Comparison of ENCODE assay signal across 10 cellular contexts in the genomic region with DNA sequence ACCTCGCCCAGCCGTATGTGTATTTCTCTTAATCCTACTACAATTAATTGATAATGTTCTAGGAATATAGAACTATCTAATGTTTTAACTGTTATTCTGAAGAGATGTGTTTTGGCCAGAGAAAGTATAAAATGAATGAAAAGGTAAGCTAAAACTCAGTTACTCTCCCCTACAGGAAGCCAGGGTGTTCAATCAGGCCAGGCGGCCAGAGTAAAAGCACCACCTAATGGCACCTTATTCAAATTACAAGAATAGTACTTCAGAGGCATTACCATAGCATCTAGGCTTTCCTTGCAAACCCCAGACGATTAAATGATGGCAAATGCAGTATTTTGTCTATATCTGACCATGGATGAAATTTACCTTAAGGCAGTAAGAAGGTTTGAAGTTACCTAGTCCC. TPM values are rescaled to one million over a fixed set of nuclear protein-coding genes. Genes with fewer than 3 reads are reported as not detected.
DNase-seq lines count a peak whose midpoint lies in the region; TF ChIP-seq lines count a peak whose summit lies in the region.
"Had no signal": no experiment of that assay in that cellular context is flagged by ENCODE, and none has a peak within 500 bp of the region (broad histone marks: within the 10 kb centered on the region; RNA-seq: fewer than 3 reads in every experiment).

No MANE protein-coding gene starts in this region.

- H3K27me3 ChIP-seq in brain microvascular endothelial cell (replicated peaks), result no peaks in the 10 kb centered on the region

- no peaks in the 10 kb centered on the region for H3K36me3 Mint-ChIP-seq in activated naive CD4-positive, alpha-beta T cell treated with anti-CD3 and anti-CD28 coated beads for 36 hours (ENCODE audit: low read depth)
- peaks cover 5% of the 10 kb centered on the region for H3K36me3 Mint-ChIP-seq in type B pancreatic cell

- no peak overlapping the region for H3K27ac ChIP-seq in brain microvascular endothelial cell

- H3K27me3 Mint-ChIP-seq in activated naive CD4-positive, alpha-beta T cell treated with anti-CD3 and anti-CD28 coated beads for 36 hours (ENCODE audit: low read depth), result peaks cover 3% of the 10 kb centered on the region
- no peaks in the 10 kb centered on the region for H3K27me3 Mint-ChIP-seq in type B pancreatic cell

- TF ChIP-seq CTCF in brain microvascular endothelial cell (IDR thresholded peaks at IDR 0.05; ENCODE audit: low read depth, low read length, missing control alignments), result peak; percentile 39
- TF ChIP-seq CTCF in type B pancreatic cell (conservative IDR thresholded peaks at IDR 0.05), result peak; percentile 49

- H3K36me3 ChIP-seq in brain microvascular endothelial cell (replicated peaks), result no peaks in the 10 kb centered on the region

- in situ Hi-C loops in brain microvascular endothelial cell (cut with HindIII; ENCODE audit: low pct_ligation_motif_present, low sequenced_read_pairs), result no loop called here

- H3K9me3 Mint-ChIP-seq in activated naive CD4-positive, alpha-beta T cell treated with anti-CD3 and anti-CD28 coated beads for 36 hours, result no peaks in the 10 kb centered on the region
- peaks cover 5% of the 10 kb centered on the region for H3K9me3 Mint-ChIP-seq in type B pancreatic cell

- CTCF ChIA-PET in activated naive CD4-positive, alpha-beta T cell treated with anti-CD3 and anti-CD28 coated beads for 36 hours (lab: Charles Lee), result interaction anchor here (0.6 to 2.2 kb wide), 7 partner anchors 178 to 583 kb away, joined by 3 to 5 read pairs (median 3); no protein-coding TSS in a partner anchor

- H3K4me1 Mint-ChIP-seq in activated naive CD4-positive, alpha-beta T cell treated with anti-CD3 and anti-CD28 coated beads for 36 hours (ENCODE audit: low read depth), result no peaks in the 10 kb centered on the region
- no peaks in the 10 kb centered on the region for H3K4me1 Mint-ChIP-seq in type B pancreatic cell (ENCODE audit: unreplicated experiment)

- no peak overlapping the region for H3K27ac Mint-ChIP-seq in activated naive CD4-positive, alpha-beta T cell treated with anti-CD3 and anti-CD28 coated beads for 36 hours
- no peak overlapping the region for H3K27ac Mint-ChIP-seq in type B pancreatic cell

- intact Hi-C loops in activated naive CD4-positive, alpha-beta T cell treated with anti-CD3 and anti-CD28 coated beads for 36 hours (cut with micrococcal nuclease), result loop anchor here (1.0 to 5.0 kb wide), 3 partner anchors 207 to 440 kb away; no protein-coding TSS in a partner anchor

- H3K4me3 ChIP-seq in brain microvascular endothelial cell (ENCODE audit: low read depth, low read length), result no peak overlapping the region

- H3K4me3 Mint-ChIP-seq in activated naive CD4-positive, alpha-beta T cell treated with anti-CD3 and anti-CD28 coated beads for 36 hours, result no peak overlapping the region
- no peak overlapping the region for H3K4me3 Mint-ChIP-seq in type B pancreatic cell

- peak; percentile 42 for DNase-seq in activated naive CD4-positive, alpha-beta T cell treated with anti-CD3 and anti-CD28 coated beads for 36 hours
- DNase-seq in activated naive CD4-positive, alpha-beta T cell (lab: John Stamatoyannopoulos, UW), result no peak
- DNase-seq in MV-4-11 (lab: John Stamatoyannopoulos, UW) (peak; percentile 53), brain microvascular endothelial cell (no peak), type B pancreatic cell (ENCODE audit: extremely low spot score, unreplicated experiment) (no peak), nucleus accumbens (lab: John Stamatoyannopoulos, UW) (no peak), foreskin melanocyte (no peak), mucosa of gallbladder (ENCODE audit: low spot score) (no peak)
- DNase-seq: caudate nucleus, COR-L47 had no signal

RNA-seq across cellular contexts. Expression of gene SLC12A8, which starts 10.4 kb away (rescaled TPM):
- 1 to 10 TPM; 1.1 TPM for total RNA-seq in activated naive CD4-positive, alpha-beta T cell treated with anti-CD3 and anti-CD28 coated beads for 36 hours
- total RNA-seq in type B pancreatic cell (ENCODE audit: low replicate concordance) (6.8 and 13.8 TPM in 2 replicates), mucosa of gallbladder (49.5 TPM)

Comparison
In these comparisons a context has a peak if more than half of its experiments do, and no peak if none do; other contexts are left out.
1. DNase-seq: peak in activated naive CD4-positive, alpha-beta T cell treated with anti-CD3 and anti-CD28 coated beads for 36 hours (single experiment) and MV-4-11 (single experiment); none in activated naive CD4-positive, alpha-beta T cell (0 of 4), brain microvascular endothelial cell (single experiment), type B pancreatic cell (single experiment), nucleus accumbens (0 of 56), foreskin melanocyte (single experiment) and mucosa of gallbladder (single experiment).